In the genomic region with DNA sequence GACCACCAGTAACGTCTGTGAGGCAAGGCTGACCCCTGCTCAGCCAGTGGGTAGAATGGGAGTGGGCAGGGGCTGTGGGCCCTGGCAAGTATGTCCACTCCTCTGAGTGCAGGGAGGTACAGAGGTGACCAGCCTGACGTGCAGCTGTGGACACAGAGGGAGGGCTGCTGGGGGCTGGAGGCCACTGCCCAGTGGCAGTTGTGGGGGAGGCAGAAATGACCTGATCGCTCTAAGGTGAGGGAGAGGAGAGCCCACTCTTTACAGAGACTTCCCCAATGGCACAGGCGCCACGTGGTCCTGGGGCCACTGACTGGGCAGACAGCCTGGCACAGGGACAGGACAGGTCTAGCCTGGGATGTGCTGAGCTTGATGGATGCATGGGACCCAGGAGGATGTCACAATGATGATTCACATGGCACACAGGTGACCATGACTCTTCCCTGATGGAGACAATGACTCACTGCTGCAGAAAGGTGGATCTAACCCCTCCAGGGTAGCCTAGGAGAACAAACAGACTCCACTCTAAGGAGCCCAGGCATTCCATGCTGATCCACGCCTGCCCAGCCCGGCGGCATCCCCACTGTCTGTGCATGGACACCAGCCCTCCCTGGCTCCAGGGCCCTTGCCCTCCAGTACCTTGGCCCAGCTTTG, we compare ENCODE assay signal across 11 cellular contexts. TPM values are rescaled to one million over a fixed set of nuclear protein-coding genes. Genes with fewer than 3 reads are reported as not detected.
A peak's percentile ranks its signal among the peaks of the same experiment; 100 is the strongest.
DNase-seq lines count a peak whose midpoint lies in the region; ATAC-seq and TF ChIP-seq lines count a peak whose summit lies in the region.
"Had no signal": no experiment of that assay in that cellular context is flagged by ENCODE, and none has a peak within 500 bp of the region (broad histone marks: within the 10 kb centered on the region; RNA-seq: fewer than 3 reads in every experiment).

No MANE protein-coding gene starts in this region.

- H3K9ac ChIP-seq in Karpas-422 (ENCODE audit: low read length): no peak overlapping the region

- peak; percentile 72 for ATAC-seq in Panc1

- peaks cover 5% of the 10 kb centered on the region; the same call in 1 of the 2 replicates for H3K36me3 ChIP-seq in Panc1 (ENCODE audit: control insufficient read depth, insufficient read depth, low read length)
- H3K36me3 ChIP-seq in osteoblast (ENCODE audit: insufficient read depth, low read length): peaks cover 35% of the 10 kb centered on the region
- peaks cover 22% of the 10 kb centered on the region for H3K36me3 ChIP-seq in Karpas-422 (ENCODE audit: insufficient read depth, low read length)
- H3K36me3 ChIP-seq: breast epithelium had no signal

- BruUV-seq in Panc1 (replicated peaks; lab: Mats Ljungman, UMichigan): no TSS peak

- peaks cover 71% of the 10 kb centered on the region for H3K79me2 ChIP-seq in osteoblast (ENCODE audit: insufficient read depth, low read length)
- peaks cover 59% of the 10 kb centered on the region for H3K79me2 ChIP-seq in Karpas-422 (ENCODE audit: low read length)

- peak overlapping the region; percentile 12; the same call in 1 of the 2 replicates for H3K27ac ChIP-seq in Panc1 (ENCODE audit: low read length)
- peak overlapping the region; percentile 70 for H3K27ac ChIP-seq in osteoblast (ENCODE audit: low read depth, low read length)
- no peak overlapping the region for H3K27ac ChIP-seq in Karpas-422 (ENCODE audit: low read length)
- H3K27ac ChIP-seq: breast epithelium had no signal

- no peak overlapping the region for H3K4me3 ChIP-seq in Panc1 (ENCODE audit: low read depth in 2 of 2, low read length in 2 of 2)
- H3K4me3 ChIP-seq in osteoblast (ENCODE audit: insufficient read depth, low read length): no peak overlapping the region
- H3K4me3 ChIP-seq in Karpas-422 (ENCODE audit: low read length): no peak overlapping the region
- H3K4me3 ChIP-seq: breast epithelium had no signal

- H3K4me1 ChIP-seq in Panc1 (ENCODE audit: control insufficient read depth, insufficient read depth, low read length) (peaks cover 14% of the 10 kb centered on the region), osteoblast (ENCODE audit: insufficient read depth, low read length) (peaks cover 17% of the 10 kb centered on the region), Karpas-422 (ENCODE audit: low read length) (peaks cover under 1% of the 10 kb centered on the region; the same call in 1 of the 2 replicates)
- H3K4me1 ChIP-seq: breast epithelium had no signal

- peak; percentile 16 for DNase-seq in D341Med (ENCODE audit: low spot score)
- DNase-seq in Panc1 (ENCODE audit: low read depth, low spot score): peak; percentile 99
- DNase-seq in fibroblast of gingiva (ENCODE audit: low read depth): peak; percentile 24
- peak; percentile 81 for DNase-seq in osteoblast (ENCODE audit: insufficient read length, low spot score, missing footprints)
- no peak for DNase-seq in Karpas-422
- DNase-seq in NCI-H1436 (lab: John Stamatoyannopoulos, UW): no peak
- DNase-seq in SK-N-DZ (ENCODE audit: low spot score): no peak
- DNase-seq in GM10248 (ENCODE audit: extremely low spot score): no peak
- DNase-seq: NCI-H2081 treated with DMSO at 0.1 percent for 48 hours, retina had no signal

- H4K20me1 ChIP-seq in osteoblast (ENCODE audit: insufficient read depth, low read length) (peaks cover 86% of the 10 kb centered on the region), Karpas-422 (ENCODE audit: insufficient read depth, low read depth, low read length) (peaks cover 87% of the 10 kb centered on the region)

- POLR2A ChIA-PET in Panc1 (lab: Charles Lee) (no interaction called here), GM10248 (lab: Yijun Ruan, JAX) (no interaction called here)

- in situ Hi-C loops in Panc1 (cut with HindIII; ENCODE audit: low pct_unique_long_range_greater_than_20kb, low sequenced_read_pairs): no loop called here

- no peaks in the 10 kb centered on the region for H3K27me3 ChIP-seq in Panc1 (ENCODE audit: control insufficient read depth, insufficient read depth, low read length)
- H3K27me3 ChIP-seq in osteoblast (ENCODE audit: insufficient read depth, low read length): no peaks in the 10 kb centered on the region
- no peaks in the 10 kb centered on the region for H3K27me3 ChIP-seq in Karpas-422 (ENCODE audit: low read length)
- H3K27me3 ChIP-seq: breast epithelium had no signal

- no peaks in the 10 kb centered on the region for H3K9me2 ChIP-seq in Karpas-422 (replicated peaks; ENCODE audit: insufficient read depth, low read length)

- H3K9me3 ChIP-seq in Panc1 (ENCODE audit: control insufficient read depth, insufficient read depth, low read depth, low read length) (no peaks in the 10 kb centered on the region), osteoblast (ENCODE audit: low read depth, low read length) (no peaks in the 10 kb centered on the region), Karpas-422 (ENCODE audit: low read length) (no peaks in the 10 kb centered on the region)
- H3K9me3 ChIP-seq: breast epithelium had no signal

- TF ChIP-seq CTCF in Panc1 (IDR thresholded peaks at IDR 0.05) (no peak), osteoblast (IDR thresholded peaks at IDR 0.05; ENCODE audit: extremely low read depth, low read depth, low read length) (no peak), GM10248 (IDR thresholded peaks at IDR 0.05; ENCODE audit: control extremely low read depth, extremely low read depth, low read depth, missing control alignments) (no peak)

- H3K4me2 ChIP-seq in osteoblast (ENCODE audit: insufficient read depth, low read length) (no peak overlapping the region), Karpas-422 (ENCODE audit: low read depth, low read length, poor library complexity, severe bottlenecking) (no peak overlapping the region)

- CTCF ChIA-PET in Panc1 (lab: Charles Lee): interaction anchor here (0.6 kb wide), 1 partner anchor 591 kb away, joined by 3 read pairs; no protein-coding TSS in a partner anchor
- CTCF ChIA-PET in GM10248 (lab: Yijun Ruan, JAX): interaction anchor here (0.8 to 1.2 kb wide), 2 partner anchors 8 to 13 kb away, joined by 3 read pairs; no protein-coding TSS in a partner anchor

- intact Hi-C loops in Panc1 (cut with micrococcal nuclease; ENCODE audit: unreplicated experiment): no loop called here

- H2AFZ ChIP-seq in osteoblast (ENCODE audit: low read length) (no peak overlapping the region), Karpas-422 (ENCODE audit: low read length) (no peak overlapping the region)

RNA-seq across cellular contexts. Expression of gene LPCAT1, which starts 7.7 kb away (rescaled TPM):
- 59.8 TPM for total RNA-seq in Panc1 (2021; ENCODE audit: unreplicated experiment)
- polyA plus RNA-seq in Panc1 (2012; ENCODE audit: insufficient read length): 64.2 TPM
- total RNA-seq in osteoblast: 11.6 and 15.6 TPM in 2 replicates
- total RNA-seq in Karpas-422 (2014; rRNA removed; shearing (Covaris generic); ENCODE audit: low replicate concordance): 115 and 124 TPM in 2 replicates
- polyA plus RNA-seq in SK-N-DZ (2014; cell fraction: cytosol; rRNA removed): 73.8 and 87.2 TPM in 2 replicates
- polyA plus RNA-seq in SK-N-DZ (2014; cell fraction: nucleus; rRNA removed): 46.6 and 62.7 TPM in 2 replicates

Comparison
In these comparisons a context has a peak if more than half of its experiments do, and no peak if none do; other contexts are left out.
1. DNase-seq: peak in D341Med (single experiment), Panc1 (single experiment), fibroblast of gingiva (single experiment) and osteoblast (single experiment); none in Karpas-422 (single experiment), NCI-H1436 (single experiment), SK-N-DZ (single experiment) and GM10248 (single experiment).